Comparison of ENCODE assay signal across 12 cellular contexts in the genomic region with DNA sequence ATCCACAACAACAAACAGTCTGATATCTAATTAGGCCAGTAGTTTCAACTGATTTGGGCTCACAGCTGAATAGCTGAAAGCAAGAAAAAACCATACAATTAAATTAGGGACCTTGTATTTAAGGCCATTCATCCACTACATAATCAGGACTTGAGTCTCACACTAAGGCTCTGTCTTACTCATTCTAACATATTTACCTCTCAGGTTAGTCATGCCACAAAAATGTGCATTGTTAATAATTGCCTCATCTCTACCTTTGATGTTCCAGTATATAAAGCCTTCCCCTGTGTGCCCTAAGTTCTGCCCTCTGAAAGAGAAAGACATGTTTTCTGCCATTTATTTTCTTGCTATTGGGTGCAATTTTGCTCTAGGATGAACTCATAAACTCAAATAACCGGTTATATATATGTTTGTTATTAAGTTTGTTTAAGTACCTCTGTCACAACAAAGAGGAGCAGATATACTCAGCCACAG. TPM values are rescaled to one million over a fixed set of nuclear protein-coding genes. Genes with fewer than 3 reads are reported as not detected.
DNase-seq lines count a peak whose midpoint lies in the region; ATAC-seq and TF ChIP-seq lines count a peak whose summit lies in the region.
"Had no signal": no experiment of that assay in that cellular context is flagged by ENCODE, and none has a peak within 500 bp of the region (broad histone marks: within the 10 kb centered on the region; RNA-seq: fewer than 3 reads in every experiment).

No MANE protein-coding gene starts in this region.

- POLR2A ChIA-PET in WTC11 (lab: Charles Lee): interaction anchor here (1.0 to 1.1 kb wide), 2 partner anchors 13 to 74 kb away, joined by 3 read pairs; no protein-coding TSS in a partner anchor

- TF ChIP-seq CTCF in WTC11 (IDR thresholded peaks at IDR 0.05) (no peak), hepatocyte (IDR thresholded peaks at IDR 0.05; ENCODE audit: poor library complexity) (no peak)

- peak overlapping the region; percentile 6; the same call in 1 of the 2 replicates for H3K27ac Mint-ChIP-seq in WTC11
- peak overlapping the region; percentile 6 for H3K27ac Mint-ChIP-seq in stimulated activated naive CD8-positive, alpha-beta T cell treated with anti-CD3 and anti-CD28 coated beads, Interleukin-15, Interleukin-2, amounts not matched to agents 100 ng/mL and 50 ng/mL, for 24 hours
- H3K27ac Mint-ChIP-seq: activated CD4-positive, alpha-beta T cell treated with anti-CD3 and anti-CD28 coated beads, Interleukin-2, amount 10 ng/mL, durations not matched to agents 7 days and 5 days had no signal

- no peaks in the 10 kb centered on the region for H3K9me3 ChIP-seq in hepatocyte (ENCODE audit: low read depth)
- H3K9me3 ChIP-seq: thoracic aorta had no signal

- no peak overlapping the region for H3K4me3 ChIP-seq in hepatocyte
- H3K4me3 ChIP-seq: thoracic aorta had no signal

- no peaks in the 10 kb centered on the region for H3K9me2 ChIP-seq in hepatocyte (replicated peaks; ENCODE audit: insufficient read depth)

- no peak for ATAC-seq in WTC11
- ATAC-seq in GM18519 (IDR thresholded peaks at IDR 0.05; ENCODE audit: low FRiP score, unreplicated experiment): no peak

- no peaks in the 10 kb centered on the region for H3K79me2 ChIP-seq in hepatocyte

- no peaks in the 10 kb centered on the region for H3K27me3 Mint-ChIP-seq in WTC11 (ENCODE audit: low read depth)
- no peaks in the 10 kb centered on the region for H3K27me3 Mint-ChIP-seq in stimulated activated naive CD8-positive, alpha-beta T cell treated with anti-CD3 and anti-CD28 coated beads, Interleukin-15, Interleukin-2, amounts not matched to agents 100 ng/mL and 50 ng/mL, for 24 hours
- H3K27me3 Mint-ChIP-seq: activated CD4-positive, alpha-beta T cell treated with anti-CD3 and anti-CD28 coated beads, Interleukin-2, amount 10 ng/mL, durations not matched to agents 7 days and 5 days had no signal

- no peaks in the 10 kb centered on the region for H4K20me1 ChIP-seq in hepatocyte (ENCODE audit: insufficient read depth, poor library complexity, severe bottlenecking)

- CTCF ChIA-PET in WTC11 (lab: Charles Lee): no interaction called here

- H3K4me2 ChIP-seq in hepatocyte: peak overlapping the region; percentile 24

- H3K27me3 ChIP-seq in hepatocyte: no peaks in the 10 kb centered on the region

- WGBS in hepatocyte (ENCODE audit: low lambda C conversion rate, missing lambda C conversion rate): 43% methylated on average over 1 of the region's 1 CpG

- H3K4me3 Mint-ChIP-seq in WTC11: no peak overlapping the region
- H3K4me3 Mint-ChIP-seq in stimulated activated naive CD8-positive, alpha-beta T cell treated with anti-CD3 and anti-CD28 coated beads, Interleukin-15, Interleukin-2, amounts not matched to agents 100 ng/mL and 50 ng/mL, for 24 hours: no peak overlapping the region
- H3K4me3 Mint-ChIP-seq: activated CD4-positive, alpha-beta T cell treated with anti-CD3 and anti-CD28 coated beads, Interleukin-2, amount 10 ng/mL, durations not matched to agents 7 days and 5 days had no signal

- peaks cover 11% of the 10 kb centered on the region; the same call in 1 of the 2 replicates for H3K36me3 Mint-ChIP-seq in WTC11
- peaks cover 13% of the 10 kb centered on the region for H3K36me3 Mint-ChIP-seq in stimulated activated naive CD8-positive, alpha-beta T cell treated with anti-CD3 and anti-CD28 coated beads, Interleukin-15, Interleukin-2, amounts not matched to agents 100 ng/mL and 50 ng/mL, for 24 hours (ENCODE audit: low read depth)

- DNase-seq in DMS153 (lab: John Stamatoyannopoulos, UW) (peak; percentile 34), DMS153 treated with DMSO at 0.1 percent for 48 hours (lab: John Stamatoyannopoulos, UW; ENCODE audit: unreplicated experiment) (no peak), WTC11 (ENCODE audit: low spot score) (no peak), hepatocyte (ENCODE audit: low spot score) (peak; percentile 75), SKM-1 treated with dmso at 0.1 percent for 144 hours (lab: John Stamatoyannopoulos, UW; ENCODE audit: unreplicated experiment) (no peak), KG1 (lab: John Stamatoyannopoulos, UW) (no peak)
- DNase-seq: activated CD4-positive, alpha-beta T cell treated with anti-CD3 and anti-CD28 coated beads, Interleukin-2, amount 10 ng/mL, durations not matched to agents 7 days and 5 days; NCI-H2171 treated with DMSO at 0.1 percent for 48 hours had no signal

- no peak overlapping the region for H2AFZ ChIP-seq in hepatocyte

- H3K4me1 Mint-ChIP-seq in WTC11: peaks cover 48% of the 10 kb centered on the region
- H3K4me1 Mint-ChIP-seq in stimulated activated naive CD8-positive, alpha-beta T cell treated with anti-CD3 and anti-CD28 coated beads, Interleukin-15, Interleukin-2, amounts not matched to agents 100 ng/mL and 50 ng/mL, for 24 hours (ENCODE audit: low read depth): peaks cover 35% of the 10 kb centered on the region

- H3K27ac ChIP-seq in hepatocyte: peak overlapping the region; percentile 86
- H3K27ac ChIP-seq: 22Rv1, thoracic aorta had no signal

- peaks cover 13% of the 10 kb centered on the region for H3K9me3 Mint-ChIP-seq in WTC11
- H3K9me3 Mint-ChIP-seq in stimulated activated naive CD8-positive, alpha-beta T cell treated with anti-CD3 and anti-CD28 coated beads, Interleukin-15, Interleukin-2, amounts not matched to agents 100 ng/mL and 50 ng/mL, for 24 hours: peaks cover 12% of the 10 kb centered on the region

- H3K4me1 ChIP-seq in hepatocyte (ENCODE audit: insufficient read depth): peaks cover 15% of the 10 kb centered on the region

- no peaks in the 10 kb centered on the region for H3K36me3 ChIP-seq in hepatocyte (replicated peaks; ENCODE audit: insufficient read depth, low read depth)
- H3K36me3 ChIP-seq: thoracic aorta had no signal

TF ChIP-seq in WTC11, 78 proteins besides CTCF, POLR2A, EP300 and RAD21:
- TF ChIP-seq GABPB1 (CRISPR knock-in tag; IDR thresholded peaks at IDR 0.05): peak; percentile 87
- TF ChIP-seq, protein P1, sequence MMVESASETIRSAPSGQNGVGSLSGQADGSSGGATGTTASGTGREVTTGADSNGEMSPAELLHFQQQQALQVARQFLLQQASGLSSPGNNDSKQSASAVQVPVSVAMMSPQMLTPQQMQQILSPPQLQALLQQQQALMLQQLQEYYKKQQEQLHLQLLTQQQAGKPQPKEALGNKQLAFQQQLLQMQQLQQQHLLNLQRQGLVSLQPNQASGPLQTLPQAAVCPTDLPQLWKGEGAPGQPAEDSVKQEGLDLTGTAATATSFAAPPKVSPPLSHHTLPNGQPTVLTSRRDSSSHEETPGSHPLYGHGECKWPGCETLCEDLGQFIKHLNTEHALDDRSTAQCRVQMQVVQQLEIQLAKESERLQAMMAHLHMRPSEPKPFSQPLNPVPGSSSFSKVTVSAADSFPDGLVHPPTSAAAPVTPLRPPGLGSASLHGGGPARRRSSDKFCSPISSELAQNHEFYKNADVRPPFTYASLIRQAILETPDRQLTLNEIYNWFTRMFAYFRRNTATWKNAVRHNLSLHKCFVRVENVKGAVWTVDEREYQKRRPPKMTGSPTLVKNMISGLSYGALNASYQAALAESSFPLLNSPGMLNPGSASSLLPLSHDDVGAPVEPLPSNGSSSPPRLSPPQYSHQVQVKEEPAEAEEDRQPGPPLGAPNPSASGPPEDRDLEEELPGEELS (CRISPR knock-in tag; IDR thresholded peaks at IDR 0.05): no peak

RNA-seq across cellular contexts. Expression of a gene that starts 5.3 kb away (rescaled TPM):
- total RNA-seq in WTC11 (2021) (106 to 114 TPM (median 107 TPM) in 3 replicates), hepatocyte (65.4 and 71.8 TPM in 2 replicates)
- polyA plus RNA-seq in hepatocyte: 37.1 and 38.7 TPM in 2 replicates

Comparison
In these comparisons a context has a peak if more than half of its experiments do, and no peak if none do; other contexts are left out.
1. DNase-seq: peak in DMS153 (single experiment) and hepatocyte (single experiment); none in DMS153 treated with DMSO at 0.1 percent for 48 hours (single experiment), WTC11 (single experiment), SKM-1 treated with dmso at 0.1 percent for 144 hours (single experiment) and KG1 (single experiment).